In genomic region chr12:93895096-93895460, GRCh38 we compare ENCODE assay signal across 1 cellular context.
TF ChIP-seq lines count a peak whose summit lies in the region.

No MANE protein-coding gene starts in this region.

TF ChIP-seq in H1, 55 proteins besides CTCF, POLR2A, EP300 and RAD21 (continued from another document):
- TF ChIP-seq CHD7 (IDR thresholded peaks at IDR 0.05; ENCODE audit: insufficient replicate concordance, low read length) = no peak
- TF ChIP-seq SIN3A (conservative IDR thresholded peaks at IDR 0.05 in 1 of 2, IDR thresholded peaks at IDR 0.05 in 1 of 2; ENCODE audit: low read depth in 1 of 2, low read length in 2 of 2) = no peak
- no peak for TF ChIP-seq CEBPB (IDR thresholded peaks at IDR 0.05; ENCODE audit: low read depth, low read length)
- no peak for TF ChIP-seq YY1 (IDR thresholded peaks at IDR 0.05; ENCODE audit: low read depth, low read length)
- no peak for TF ChIP-seq ZNF274 (IDR thresholded peaks at IDR 0.05; ENCODE audit: borderline replicate concordance, extremely low read depth, low read length)
